In the genomic region with DNA sequence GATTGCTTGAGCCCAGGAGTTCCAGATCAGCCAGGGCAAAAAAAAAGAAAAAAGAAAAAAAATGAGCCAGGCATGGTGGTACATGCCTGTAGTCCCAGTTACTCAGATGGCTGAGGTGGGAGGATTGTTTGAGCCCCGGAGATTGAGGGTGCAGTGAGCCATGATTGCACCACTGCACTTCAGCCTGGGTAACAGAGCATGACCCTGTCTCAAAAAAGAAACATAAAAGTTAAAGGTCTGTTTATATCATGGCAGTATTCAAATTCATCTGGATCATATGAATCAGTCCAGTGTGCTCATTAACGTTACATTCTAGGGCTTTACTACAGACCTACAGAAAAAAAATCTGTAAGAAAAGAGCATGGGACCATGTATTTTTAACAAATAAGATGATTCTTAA, we compare ENCODE assay signal across 16 cellular contexts. TPM values are rescaled to one million over a fixed set of nuclear protein-coding genes. Genes with fewer than 3 reads are reported as not detected.
DNase-seq lines count a peak whose midpoint lies in the region; ATAC-seq and TF ChIP-seq lines count a peak whose summit lies in the region.
"Had no signal": no experiment of that assay in that cellular context is flagged by ENCODE, and none has a peak within 500 bp of the region (broad histone marks: within the 10 kb centered on the region; RNA-seq: fewer than 3 reads in every experiment).

No MANE protein-coding gene starts in this region.

- intact Hi-C loops in prostate gland (cut with DNase I) (no loop called here), lower leg skin (cut with DNase I; ENCODE audit: low total_unique reads) (no loop called here)

- H3K4me2 ChIP-seq in OCI-LY1 (ENCODE audit: low read length), result peak overlapping the region; percentile 47

- H3K27ac ChIP-seq in OCI-LY1 (ENCODE audit: low read depth, low read length, poor library complexity, severe bottlenecking) (peak overlapping the region; percentile 78), prostate gland (no peak overlapping the region)
- H3K27ac ChIP-seq: pancreas had no signal

- H3F3A ChIP-seq in OCI-LY1 (ENCODE audit: insufficient read depth, low read length), result no peaks in the 10 kb centered on the region; the same call in 1 of the 2 replicates

- no peak overlapping the region for H2AFZ ChIP-seq in OCI-LY1 (ENCODE audit: low read length)

- DNase-seq in pons (ENCODE audit: low spot score), result no peak
- DNase-seq in prostate gland (ENCODE audit: low spot score), result no peak
- no peak for DNase-seq in lower leg skin (ENCODE audit: low spot score in 2 of 2)
- DNase-seq: activated CD4-positive, alpha-beta T cell treated with anti-CD3 and anti-CD28 coated beads for 4 hours; activated effector memory CD4-positive, alpha-beta T cell treated with anti-CD3 and anti-CD28 coated beads, Interleukin-2, amount 50 U/mL, for 16 hours; DMS79; HFFc6; mesenchymal stem cell; NCI-H2081 treated with DMSO at 0.1 percent for 48 hours; pancreas; SW 1271 had no signal

- H3K9me2 ChIP-seq in OCI-LY1 (ENCODE audit: low read depth, low read length), result no peaks in the 10 kb centered on the region

- no peaks in the 10 kb centered on the region for H4K20me1 ChIP-seq in OCI-LY1 (ENCODE audit: insufficient read depth, low read length)

- peaks cover 58% of the 10 kb centered on the region for H3K4me1 ChIP-seq in OCI-LY1 (ENCODE audit: insufficient read depth, low read length, severe bottlenecking)
- no peaks in the 10 kb centered on the region for H3K4me1 ChIP-seq in prostate gland (replicated peaks)
- H3K4me1 ChIP-seq: pancreas had no signal

- no peaks in the 10 kb centered on the region for H3K9me3 ChIP-seq in OCI-LY1 (ENCODE audit: low read length)
- no peaks in the 10 kb centered on the region for H3K9me3 ChIP-seq in prostate gland
- H3K9me3 ChIP-seq: pancreas had no signal

- H3K4me3 ChIP-seq in OCI-LY1 (ENCODE audit: low read depth, low read length, poor library complexity, severe bottlenecking) (peak overlapping the region; percentile 21), prostate gland (no peak overlapping the region), lower leg skin (ENCODE audit: low read depth, poor library complexity, severe bottlenecking) (no peak overlapping the region)
- H3K4me3 ChIP-seq: pancreas had no signal

- H3K27me3 ChIP-seq in OCI-LY1 (ENCODE audit: insufficient read depth, low read length), result no peaks in the 10 kb centered on the region
- H3K27me3 ChIP-seq in prostate gland (replicated peaks; ENCODE audit: insufficient read depth), result no peaks in the 10 kb centered on the region
- H3K27me3 ChIP-seq: pancreas had no signal

- H3K36me3 ChIP-seq in OCI-LY1 (ENCODE audit: insufficient read depth, low read length) (peaks cover 24% of the 10 kb centered on the region), prostate gland (no peaks in the 10 kb centered on the region)
- H3K36me3 ChIP-seq: pancreas had no signal

- no peak for TF ChIP-seq CTCF in OCI-LY1 (IDR thresholded peaks at IDR 0.05; ENCODE audit: low read length)
- no peak for TF ChIP-seq CTCF in prostate gland (IDR thresholded peaks at IDR 0.05)
- no peak for TF ChIP-seq CTCF in lower leg skin (IDR thresholded peaks at IDR 0.05)

- TF ChIP-seq POLR2A in prostate gland (IDR thresholded peaks at IDR 0.05) (no peak), lower leg skin (IDR thresholded peaks at IDR 0.05) (no peak)

- peak overlapping the region; percentile 16; the same call in 1 of the 2 replicates for H3K9ac ChIP-seq in OCI-LY1 (ENCODE audit: low read length)

- ATAC-seq in GM18499 (IDR thresholded peaks at IDR 0.05; ENCODE audit: insufficient read depth, unreplicated experiment) (peak; percentile 71), GM19467 (IDR thresholded peaks at IDR 0.05; ENCODE audit: unreplicated experiment) (peak; percentile 60), HG02981 (IDR thresholded peaks at IDR 0.05; ENCODE audit: unreplicated experiment) (peak; percentile 65), HG02970 (IDR thresholded peaks at IDR 0.05; ENCODE audit: low FRiP score, unreplicated experiment) (no peak)
- ATAC-seq: pancreas had no signal

- 85% methylated on average over 2 of the region's 2 CpGs for WGBS in prostate gland
- WGBS in lower leg skin, 2 donors, result 85 to 89% methylated on average over 2 of the region's 2 CpGs

- H3K79me2 ChIP-seq in OCI-LY1 (ENCODE audit: insufficient read depth, low read length), result peaks cover 33% of the 10 kb centered on the region

RNA-seq across cellular contexts. Expression of a gene that starts 13.9 kb away (rescaled TPM):
- total RNA-seq in prostate gland (100 to 1,000 TPM in 1 of 2 donors, 10 to 100 TPM in 1; 59.9 to 102 TPM), lower leg skin (10 to 100 TPM; 32.0 to 69.7 (median 46.6) TPM)
